8 cellular contexts compared by ENCODE assay signal in the genomic region with DNA sequence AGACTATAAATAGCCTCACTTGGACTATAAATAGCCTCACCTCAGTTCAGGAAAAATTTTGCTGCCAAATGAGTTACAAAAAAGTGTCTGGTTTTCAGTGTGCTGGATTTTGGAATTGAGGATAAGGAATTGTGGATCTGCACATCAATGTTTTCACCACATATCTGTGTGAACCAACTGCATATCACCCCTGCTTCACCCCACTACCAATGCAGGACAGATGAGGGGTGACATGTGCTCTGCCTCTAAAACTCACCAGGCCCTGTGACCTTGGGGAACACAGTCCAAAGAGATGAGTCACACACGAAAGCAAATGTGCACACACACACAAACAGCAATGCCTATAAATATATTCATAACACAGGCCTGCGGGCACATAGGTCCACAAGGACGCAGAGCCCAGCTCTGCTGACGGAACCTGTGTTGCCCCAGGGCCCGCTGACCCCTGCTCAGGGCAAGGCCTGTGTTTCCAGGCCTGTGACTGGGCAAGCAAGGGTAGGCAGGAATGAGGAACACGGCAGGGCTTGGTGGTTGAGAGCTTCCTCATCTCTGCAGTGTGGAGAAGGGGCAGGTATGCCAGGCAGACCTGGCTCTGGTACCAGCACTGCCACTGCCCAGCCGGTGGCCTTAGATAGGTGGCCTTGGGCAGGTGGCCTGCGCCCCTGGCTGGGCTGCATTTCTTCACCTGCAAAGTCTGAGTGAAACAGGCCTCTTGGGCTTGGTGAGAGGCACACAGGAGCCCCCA.
DNase-seq lines count a peak whose midpoint lies in the region; ATAC-seq, FAIRE-seq and TF ChIP-seq lines count a peak whose summit lies in the region.

No MANE protein-coding gene starts in this region.

- H4K20me1 ChIP-seq in keratinocyte (ENCODE audit: control insufficient read depth, extremely low read depth, insufficient read depth, low read length): peaks cover 4% of the 10 kb centered on the region

- H3K9me1 ChIP-seq in keratinocyte (ENCODE audit: control insufficient read depth, extremely low read depth, insufficient read depth, low read length): no peaks in the 10 kb centered on the region

- no peak overlapping the region for H3K27ac Mint-ChIP-seq in activated naive CD8-positive, alpha-beta T cell treated with anti-CD3 and anti-CD28 coated beads, Interleukin-2, amount 50 U/mL, for 24 hours

- TF ChIP-seq CTCF in 22Rv1 (IDR thresholded peaks at IDR 0.05) (no peak), keratinocyte (optimal IDR thresholded peaks at IDR 0.05 in 1 of 3, IDR thresholded peaks at IDR 0.05 in 1 of 3, conservative IDR thresholded peaks at IDR 0.05 in 1 of 3; ENCODE audit: extremely low read depth in 1 of 3, insufficient read depth in 2 of 3, low read length in 3 of 3) (no peak)

- H3K4me2 ChIP-seq in keratinocyte (ENCODE audit: control insufficient read depth, extremely low read depth, insufficient read depth, low read depth, low read length): peak overlapping the region; percentile 18

- H3K27ac ChIP-seq in 22Rv1: peak overlapping the region; percentile 75
- no peak overlapping the region for H3K27ac ChIP-seq in keratinocyte (ENCODE audit: control insufficient read depth, insufficient read depth, low read length)

- no peaks in the 10 kb centered on the region for H3K79me2 ChIP-seq in keratinocyte (ENCODE audit: control insufficient read depth, insufficient read depth, low read length)

- H3K4me1 Mint-ChIP-seq in activated naive CD8-positive, alpha-beta T cell treated with anti-CD3 and anti-CD28 coated beads, Interleukin-2, amount 50 U/mL, for 24 hours: peaks cover 46% of the 10 kb centered on the region

- intact Hi-C loops in posterior vena cava (cut with DNase I): no loop called here

- peaks cover 15% of the 10 kb centered on the region for H3K4me1 ChIP-seq in keratinocyte (ENCODE audit: control insufficient read depth, extremely low read depth, insufficient read depth, low read length)

- dilution Hi-C loops in keratinocyte (cut with MboI; ENCODE audit: extremely low pct_ligation_motif_present, low sequenced_read_pairs): no loop called here

- no peaks in the 10 kb centered on the region for H3K27me3 ChIP-seq in keratinocyte (ENCODE audit: control insufficient read depth, extremely low read depth, insufficient read depth, low read length)

- no peak for DNase-seq in activated naive CD8-positive, alpha-beta T cell treated with anti-CD3 and anti-CD28 coated beads, Interleukin-2, amount 50 U/mL, for 24 hours
- DNase-seq in keratinocyte (ENCODE audit: low read depth, low spot score): peak; percentile 46
- DNase-seq in ureter (ENCODE audit: low spot score): peak; percentile 68
- no peak for DNase-seq in posterior vena cava (ENCODE audit: low spot score)
- no peak for DNase-seq in T-helper 1 cell

- H3K4me3 Mint-ChIP-seq in activated naive CD8-positive, alpha-beta T cell treated with anti-CD3 and anti-CD28 coated beads, Interleukin-2, amount 50 U/mL, for 24 hours: no peak overlapping the region

- no peaks in the 10 kb centered on the region for H3K36me3 ChIP-seq in keratinocyte (ENCODE audit: control insufficient read depth in 2 of 2, extremely low read depth in 1 of 2, insufficient read depth in 2 of 2, low read length in 2 of 2)

- no peaks in the 10 kb centered on the region for H3K36me3 Mint-ChIP-seq in activated naive CD8-positive, alpha-beta T cell treated with anti-CD3 and anti-CD28 coated beads, Interleukin-2, amount 50 U/mL, for 24 hours (ENCODE audit: low read depth)

- no peaks in the 10 kb centered on the region for H3K27me3 Mint-ChIP-seq in activated naive CD8-positive, alpha-beta T cell treated with anti-CD3 and anti-CD28 coated beads, Interleukin-2, amount 50 U/mL, for 24 hours

- no peaks in the 10 kb centered on the region for H3K9me3 ChIP-seq in keratinocyte (ENCODE audit: control insufficient read depth, low read depth, low read length)

- no peak overlapping the region for H3K4me3 ChIP-seq in keratinocyte (ENCODE audit: control insufficient read depth in 2 of 3, extremely low read depth in 1 of 3, insufficient read depth in 2 of 3, low read depth in 1 of 3, low read length in 3 of 3)

- no peak overlapping the region for H3K9ac ChIP-seq in keratinocyte (ENCODE audit: control insufficient read depth, extremely low read depth, insufficient read depth, low read length)

- no peak for FAIRE-seq in keratinocyte (lab: Jason Lieb, UNC)

- ATAC-seq in HG03432 (IDR thresholded peaks at IDR 0.05; ENCODE audit: unreplicated experiment): peak; percentile 54
- ATAC-seq in activated naive CD8-positive, alpha-beta T cell treated with anti-CD3 and anti-CD28 coated beads, Interleukin-2, amount 50 U/mL, for 24 hours: peak; percentile 47
- ATAC-seq in HG02938 (IDR thresholded peaks at IDR 0.05; ENCODE audit: unreplicated experiment): no peak

- H3K9me3 Mint-ChIP-seq in activated naive CD8-positive, alpha-beta T cell treated with anti-CD3 and anti-CD28 coated beads, Interleukin-2, amount 50 U/mL, for 24 hours: no peaks in the 10 kb centered on the region

- no peak overlapping the region for H2AFZ ChIP-seq in keratinocyte (ENCODE audit: control insufficient read depth, low read length)

Comparison
In these comparisons a context has a peak if more than half of its experiments do, and no peak if none do; other contexts are left out.
1. DNase-seq: peak in keratinocyte (single experiment) and ureter (single experiment); none in activated naive CD8-positive, alpha-beta T cell treated with anti-CD3 and anti-CD28 coated beads, Interleukin-2, amount 50 U/mL, for 24 hours (single experiment), posterior vena cava (single experiment) and T-helper 1 cell (0 of 5).